Comparison of ENCODE assay signal across 8 cellular contexts in genomic region chr15:37109952-37110630, GRCh38. TPM values are rescaled to one million over a fixed set of nuclear protein-coding genes. Genes with fewer than 3 reads are reported as not detected.
DNase-seq lines count a peak whose midpoint lies in the region; ATAC-seq and TF ChIP-seq lines count a peak whose summit lies in the region.

No MANE protein-coding gene starts in this region.

- intact Hi-C loops in Calu3 (cut with micrococcal nuclease; ENCODE audit: unreplicated experiment), result loop anchor here (10.0 kb wide), 1 partner anchor 205 kb away; no protein-coding TSS in a partner anchor

- H3K4me3 Mint-ChIP-seq in Calu3 (ENCODE audit: low read depth, unreplicated experiment) (peak overlapping the region; percentile 71), neural progenitor cell (peak overlapping the region; percentile 78)
- no peak overlapping the region for H3K4me3 Mint-ChIP-seq in activated naive CD4-positive, alpha-beta T cell treated with anti-CD3 and anti-CD28 coated beads, Interleukin-2, amount 10 ng/mL, durations not matched to agents 7 days and 5 days

- no peak overlapping the region for H2AFZ ChIP-seq in neural progenitor cell (replicated peaks)

- CTCF ChIA-PET in Calu3 (lab: Charles Lee), result interaction anchor here (0.6 kb wide), 1 partner anchor 16 kb away, joined by 3 read pairs; no protein-coding TSS in a partner anchor
- CTCF ChIA-PET in activated naive CD4-positive, alpha-beta T cell treated with anti-CD3 and anti-CD28 coated beads, Interleukin-2, amount 10 ng/mL, durations not matched to agents 7 days and 5 days (lab: Charles Lee), result interaction anchor here (2.1 kb wide), 1 partner anchor 227 kb away, joined by 6 read pairs; no protein-coding TSS in a partner anchor

- H3K9me3 Mint-ChIP-seq in Calu3 (ENCODE audit: low read depth, unreplicated experiment), result no peaks in the 10 kb centered on the region
- H3K9me3 Mint-ChIP-seq in neural progenitor cell, result no peaks in the 10 kb centered on the region
- H3K9me3 Mint-ChIP-seq in activated naive CD4-positive, alpha-beta T cell treated with anti-CD3 and anti-CD28 coated beads, Interleukin-2, amount 10 ng/mL, durations not matched to agents 7 days and 5 days, result peaks cover 3% of the 10 kb centered on the region

- BruUV-seq in Calu3 (replicated peaks; lab: Mats Ljungman, UMichigan), result no TSS peak

- H3K4me3 ChIP-seq in neural progenitor cell, result peak overlapping the region; percentile 22

- H3K27ac Mint-ChIP-seq in Calu3 (ENCODE audit: unreplicated experiment), result peak overlapping the region; percentile 72
- H3K27ac Mint-ChIP-seq in neural progenitor cell, result no peak overlapping the region
- H3K27ac Mint-ChIP-seq in activated naive CD4-positive, alpha-beta T cell treated with anti-CD3 and anti-CD28 coated beads, Interleukin-2, amount 10 ng/mL, durations not matched to agents 7 days and 5 days, result no peak overlapping the region

- H3K27ac ChIP-seq in foreskin keratinocyte, result no peak overlapping the region
- H3K27ac ChIP-seq in neural progenitor cell, result no peak overlapping the region

- no peaks in the 10 kb centered on the region for H3K27me3 Mint-ChIP-seq in Calu3 (ENCODE audit: unreplicated experiment)
- H3K27me3 Mint-ChIP-seq in neural progenitor cell (ENCODE audit: insufficient read depth, low read depth), result peaks cover 72% of the 10 kb centered on the region
- peaks cover 80% of the 10 kb centered on the region for H3K27me3 Mint-ChIP-seq in activated naive CD4-positive, alpha-beta T cell treated with anti-CD3 and anti-CD28 coated beads, Interleukin-2, amount 10 ng/mL, durations not matched to agents 7 days and 5 days

- peaks cover 65% of the 10 kb centered on the region for H3F3A ChIP-seq in neural progenitor cell (ENCODE audit: low read depth)

- no peaks in the 10 kb centered on the region for H3K9me3 ChIP-seq in neural progenitor cell (ENCODE audit: low read depth)

- H3K4me1 Mint-ChIP-seq in Calu3 (ENCODE audit: low read depth, unreplicated experiment) (peaks cover 8% of the 10 kb centered on the region), neural progenitor cell (peaks cover 34% of the 10 kb centered on the region)
- peaks cover 2% of the 10 kb centered on the region for H3K4me1 Mint-ChIP-seq in activated naive CD4-positive, alpha-beta T cell treated with anti-CD3 and anti-CD28 coated beads, Interleukin-2, amount 10 ng/mL, durations not matched to agents 7 days and 5 days

- H3K36me3 ChIP-seq in neural progenitor cell, result no peaks in the 10 kb centered on the region

- peaks cover 55% of the 10 kb centered on the region for H4K20me1 ChIP-seq in neural progenitor cell (ENCODE audit: low read depth)

- no peaks in the 10 kb centered on the region for H3K79me2 ChIP-seq in neural progenitor cell (ENCODE audit: low read depth)

- H3K9ac ChIP-seq in neural progenitor cell, result no peak overlapping the region

- ATAC-seq in foreskin keratinocyte, result peak; percentile 72
- no peak for ATAC-seq in GM21786 (IDR thresholded peaks at IDR 0.05; ENCODE audit: unreplicated experiment)

- H3K4me2 ChIP-seq in neural progenitor cell, result peak overlapping the region; percentile 66

- TF ChIP-seq CTCF in Calu3 (IDR thresholded peaks at IDR 0.05; ENCODE audit: unreplicated experiment) (no peak), foreskin keratinocyte (conservative IDR thresholded peaks at IDR 0.05) (no peak), neural progenitor cell (IDR thresholded peaks at IDR 0.05) (no peak)

- H3K4me1 ChIP-seq in foreskin keratinocyte (peaks cover 6% of the 10 kb centered on the region), neural progenitor cell (peaks cover 46% of the 10 kb centered on the region)

- peaks cover 20% of the 10 kb centered on the region for H3K36me3 Mint-ChIP-seq in Calu3 (ENCODE audit: insufficient read depth, unreplicated experiment)
- no peaks in the 10 kb centered on the region for H3K36me3 Mint-ChIP-seq in neural progenitor cell
- H3K36me3 Mint-ChIP-seq in activated naive CD4-positive, alpha-beta T cell treated with anti-CD3 and anti-CD28 coated beads, Interleukin-2, amount 10 ng/mL, durations not matched to agents 7 days and 5 days, result peaks cover 6% of the 10 kb centered on the region

- H3K27me3 ChIP-seq in foreskin keratinocyte (peaks cover 77% of the 10 kb centered on the region), neural progenitor cell (peaks cover 87% of the 10 kb centered on the region)

- DNase-seq in Calu3 (peak; percentile 29), SK-N-DZ (ENCODE audit: low spot score) (peak; percentile 82), foreskin keratinocyte (peak in 1 of 2 donors; percentile 29), neural progenitor cell (ENCODE audit: low spot score) (peak; percentile 75), NCI-H446 (lab: John Stamatoyannopoulos, UW) (no peak), NCI-H2227 (lab: John Stamatoyannopoulos, UW; ENCODE audit: unreplicated experiment) (no peak)
- no peak for DNase-seq in activated naive CD4-positive, alpha-beta T cell treated with anti-CD3 and anti-CD28 coated beads, Interleukin-2, amount 10 ng/mL, durations not matched to agents 7 days and 5 days

RNA-seq across cellular contexts. Expression of gene MEIS2, which starts 9.7 kb away (rescaled TPM):
- total RNA-seq in Calu3 (2022), result 23.1 and 24.5 TPM in 2 replicates
- polyA plus RNA-seq in SK-N-DZ (2014; cell fraction: cytosol; rRNA removed), result 133 and 168 TPM in 2 replicates
- polyA plus RNA-seq in SK-N-DZ (2014; cell fraction: nucleus; rRNA removed), result 136 and 171 TPM in 2 replicates
- total RNA-seq in foreskin keratinocyte, result 12.6 and 14.9 TPM in 2 replicates
- polyA plus RNA-seq in foreskin keratinocyte, result 3.8 and 5.5 TPM in 2 replicates
- 18.3 and 21.5 TPM in 2 replicates for total RNA-seq in neural progenitor cell (ENCODE audit: low replicate concordance)

Comparison
In these comparisons a context has a peak if more than half of its experiments do, and no peak if none do; other contexts are left out.
1. DNase-seq: peak in Calu3 (single experiment), SK-N-DZ (single experiment) and neural progenitor cell (single experiment); none in NCI-H446 (0 of 2), activated naive CD4-positive, alpha-beta T cell treated with anti-CD3 and anti-CD28 coated beads, Interleukin-2, amount 10 ng/mL, durations not matched to agents 7 days and 5 days (single experiment) and NCI-H2227 (single experiment).